In the genomic region with DNA sequence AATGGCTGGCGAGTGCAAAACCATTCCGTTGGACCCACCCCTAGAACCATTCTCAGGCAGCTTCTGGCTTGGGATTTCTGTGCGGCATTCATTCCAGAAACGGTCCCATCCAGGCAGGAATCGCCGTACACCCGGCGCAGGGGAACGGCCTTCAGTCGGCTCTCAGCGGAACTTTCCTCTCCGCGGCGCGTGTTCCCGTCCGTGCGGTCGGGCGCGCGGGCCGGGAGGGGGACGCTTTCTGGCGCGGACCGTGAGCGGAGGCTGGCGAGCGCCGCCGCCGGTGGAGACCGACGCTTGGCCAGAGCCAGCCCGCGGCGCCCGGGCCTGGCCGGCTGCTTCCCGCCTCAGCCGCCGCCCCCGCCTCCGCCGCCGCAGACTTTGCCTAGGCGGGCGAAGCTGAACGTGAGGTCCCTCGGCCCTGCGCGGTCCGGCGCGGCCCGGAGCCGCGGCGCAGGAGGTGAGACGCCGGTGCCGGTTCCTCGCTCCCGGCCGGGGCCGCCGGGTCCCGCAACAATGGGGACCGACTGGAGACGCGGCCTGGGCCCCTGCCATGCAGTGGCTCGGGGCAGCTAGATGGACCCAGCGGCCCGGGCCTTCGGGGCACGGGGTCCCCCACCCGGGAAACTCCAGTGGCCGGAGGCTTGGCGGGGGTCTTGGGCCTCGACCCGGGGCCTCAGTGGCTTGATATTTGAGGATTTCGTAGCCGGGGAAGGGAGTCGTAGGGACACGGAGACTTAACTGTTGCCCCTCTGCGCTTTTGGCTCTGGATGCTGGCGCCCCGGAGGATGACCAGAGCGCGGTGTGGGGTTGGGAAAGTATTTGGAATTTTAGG, we compare ENCODE assay signal across 1 cellular context.
TF ChIP-seq lines count a peak whose summit lies in the region.

A gene with protein sequence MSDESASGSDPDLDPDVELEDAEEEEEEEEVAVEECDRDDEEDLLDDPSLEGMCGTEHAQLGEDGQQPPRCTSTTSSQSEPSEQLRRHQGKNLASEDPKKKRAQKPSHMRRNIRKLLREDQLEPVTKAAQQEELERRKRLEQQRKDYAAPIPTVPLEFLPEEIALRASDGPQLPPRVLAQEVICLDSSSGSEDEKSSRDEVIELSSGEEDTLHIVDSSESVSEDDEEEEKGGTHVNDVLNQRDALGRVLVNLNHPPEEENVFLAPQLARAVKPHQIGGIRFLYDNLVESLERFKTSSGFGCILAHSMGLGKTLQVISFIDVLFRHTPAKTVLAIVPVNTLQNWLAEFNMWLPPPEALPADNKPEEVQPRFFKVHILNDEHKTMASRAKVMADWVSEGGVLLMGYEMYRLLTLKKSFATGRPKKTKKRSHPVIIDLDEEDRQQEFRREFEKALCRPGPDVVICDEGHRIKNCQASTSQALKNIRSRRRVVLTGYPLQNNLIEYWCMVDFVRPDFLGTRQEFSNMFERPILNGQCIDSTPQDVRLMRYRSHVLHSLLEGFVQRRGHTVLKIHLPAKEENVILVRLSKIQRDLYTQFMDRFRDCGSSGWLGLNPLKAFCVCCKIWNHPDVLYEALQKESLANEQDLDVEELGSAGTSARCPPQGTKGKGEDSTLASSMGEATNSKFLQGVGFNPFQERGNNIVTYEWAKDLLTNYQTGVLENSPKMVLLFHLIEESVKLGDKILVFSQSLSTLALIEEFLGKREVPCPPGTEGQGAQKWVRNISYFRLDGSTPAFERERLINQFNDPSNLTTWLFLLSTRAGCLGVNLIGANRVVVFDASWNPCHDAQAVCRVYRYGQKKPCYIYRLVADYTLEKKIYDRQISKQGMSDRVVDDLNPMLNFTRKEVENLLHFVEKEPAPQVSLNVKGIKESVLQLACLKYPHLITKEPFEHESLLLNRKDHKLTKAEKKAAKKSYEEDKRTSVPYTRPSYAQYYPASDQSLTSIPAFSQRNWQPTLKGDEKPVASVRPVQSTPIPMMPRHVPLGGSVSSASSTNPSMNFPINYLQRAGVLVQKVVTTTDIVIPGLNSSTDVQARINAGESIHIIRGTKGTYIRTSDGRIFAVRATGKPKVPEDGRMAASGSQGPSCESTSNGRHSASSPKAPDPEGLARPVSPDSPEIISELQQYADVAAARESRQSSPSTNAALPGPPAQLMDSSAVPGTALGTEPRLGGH (N-terminal part only) (plus strand): TSS at position 261 of the 832 bp plus-strand sequence. CDS start 51,702 bp downstream, outside the sequence.

TF ChIP-seq in K562, 482 proteins besides CTCF, POLR2A, EP300 and RAD21 (continued from another document and continues in another):
- TF ChIP-seq, protein P1, sequence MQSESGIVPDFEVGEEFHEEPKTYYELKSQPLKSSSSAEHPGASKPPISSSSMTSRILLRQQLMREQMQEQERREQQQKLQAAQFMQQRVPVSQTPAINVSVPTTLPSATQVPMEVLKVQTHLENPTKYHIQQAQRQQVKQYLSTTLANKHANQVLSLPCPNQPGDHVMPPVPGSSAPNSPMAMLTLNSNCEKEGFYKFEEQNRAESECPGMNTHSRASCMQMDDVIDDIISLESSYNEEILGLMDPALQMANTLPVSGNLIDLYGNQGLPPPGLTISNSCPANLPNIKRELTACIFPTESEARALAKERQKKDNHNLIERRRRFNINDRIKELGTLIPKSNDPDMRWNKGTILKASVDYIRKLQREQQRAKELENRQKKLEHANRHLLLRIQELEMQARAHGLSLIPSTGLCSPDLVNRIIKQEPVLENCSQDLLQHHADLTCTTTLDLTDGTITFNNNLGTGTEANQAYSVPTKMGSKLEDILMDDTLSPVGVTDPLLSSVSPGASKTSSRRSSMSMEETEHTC (IDR thresholded peaks at IDR 0.05) = no peak
- TF ChIP-seq SMAD2 (IDR thresholded peaks at IDR 0.05; ENCODE audit: low read depth, low read length) (no peak), ZNF79 (CRISPR knock-in tag; IDR thresholded peaks at IDR 0.05; ENCODE audit: low read depth) (no peak), FOXP1 (CRISPR knock-in tag; IDR thresholded peaks at IDR 0.05) (peak; percentile 82; the same call in 1 of the 2 replicates), ASH1L (IDR thresholded peaks at IDR 0.05; ENCODE audit: borderline replicate concordance, low read depth, partially characterized antibody) (no peak), SRSF3 (IDR thresholded peaks at IDR 0.05; ENCODE audit: insufficient read depth, low read length) (no peak), ZNF444 (CRISPR knock-in tag; IDR thresholded peaks at IDR 0.05) (no peak), TAF1 (IDR thresholded peaks at IDR 0.05; ENCODE audit: control insufficient read depth, extremely low read depth, insufficient read depth, low read length, severe bottlenecking) (peak; percentile 97), ZNF217 (CRISPR knock-in tag; IDR thresholded peaks at IDR 0.05) (no peak), EHMT2 (IDR thresholded peaks at IDR 0.05) (no peak), RFX1 (IDR thresholded peaks at IDR 0.05) (no peak), ATF1 (CRISPR knock-in tag; IDR thresholded peaks at IDR 0.05) (no peak), ATF1 (tag; IDR thresholded peaks at IDR 0.05) (peak; percentile 48), ATF2 (CRISPR knock-in tag; IDR thresholded peaks at IDR 0.05) (no peak), CBFB (CRISPR knock-in tag; IDR thresholded peaks at IDR 0.05) (peak; percentile 89), ZBTB1 (CRISPR knock-in tag; IDR thresholded peaks at IDR 0.05; ENCODE audit: borderline replicate concordance, low read depth) (peak; percentile 34; the same call in 1 of the 2 replicates), SMC3 (conservative IDR thresholded peaks at IDR 0.05; ENCODE audit: insufficient read depth, low read depth, low read length) (no peak), COPS2 (conservative IDR thresholded peaks at IDR 0.05) (no peak), POLR2AphosphoS2 (IDR thresholded peaks at IDR 0.05; ENCODE audit: low read length) (no peak), ZNF586 (CRISPR knock-in tag; conservative IDR thresholded peaks at IDR 0.05) (no peak), ZNF263 (CRISPR knock-in tag; IDR thresholded peaks at IDR 0.05; ENCODE audit: borderline replicate concordance) (no peak), EP400 (IDR thresholded peaks at IDR 0.05) (peak; percentile 52; the same call in 1 of the 2 replicates), SIN3A (IDR thresholded peaks at IDR 0.05; ENCODE audit: borderline replicate concordance in 2 of 2, control insufficient read depth in 1 of 2, low read depth in 2 of 2, low read length in 2 of 2) (peak in 1 of 2 experiments; percentile 74; a peak in 1 of 4 replicates), SP1 (CRISPR knock-in tag; IDR thresholded peaks at IDR 0.05) (peak; percentile 48; the same call in 1 of the 2 replicates), ARID2 (IDR thresholded peaks at IDR 0.05) (no peak), ZNF584 (CRISPR knock-in tag; IDR thresholded peaks at IDR 0.05; ENCODE audit: low read depth) (peak; percentile 46; the same call in 1 of the 2 replicates), HDAC2 (IDR thresholded peaks at IDR 0.05) (no peak)
- TF ChIP-seq, protein P2, sequence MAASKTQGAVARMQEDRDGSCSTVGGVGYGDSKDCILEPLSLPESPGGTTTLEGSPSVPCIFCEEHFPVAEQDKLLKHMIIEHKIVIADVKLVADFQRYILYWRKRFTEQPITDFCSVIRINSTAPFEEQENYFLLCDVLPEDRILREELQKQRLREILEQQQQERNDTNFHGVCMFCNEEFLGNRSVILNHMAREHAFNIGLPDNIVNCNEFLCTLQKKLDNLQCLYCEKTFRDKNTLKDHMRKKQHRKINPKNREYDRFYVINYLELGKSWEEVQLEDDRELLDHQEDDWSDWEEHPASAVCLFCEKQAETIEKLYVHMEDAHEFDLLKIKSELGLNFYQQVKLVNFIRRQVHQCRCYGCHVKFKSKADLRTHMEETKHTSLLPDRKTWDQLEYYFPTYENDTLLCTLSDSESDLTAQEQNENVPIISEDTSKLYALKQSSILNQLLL (CRISPR knock-in tag; IDR thresholded peaks at IDR 0.05; ENCODE audit: borderline replicate concordance) = no peak
- TF ChIP-seq, protein P3, sequence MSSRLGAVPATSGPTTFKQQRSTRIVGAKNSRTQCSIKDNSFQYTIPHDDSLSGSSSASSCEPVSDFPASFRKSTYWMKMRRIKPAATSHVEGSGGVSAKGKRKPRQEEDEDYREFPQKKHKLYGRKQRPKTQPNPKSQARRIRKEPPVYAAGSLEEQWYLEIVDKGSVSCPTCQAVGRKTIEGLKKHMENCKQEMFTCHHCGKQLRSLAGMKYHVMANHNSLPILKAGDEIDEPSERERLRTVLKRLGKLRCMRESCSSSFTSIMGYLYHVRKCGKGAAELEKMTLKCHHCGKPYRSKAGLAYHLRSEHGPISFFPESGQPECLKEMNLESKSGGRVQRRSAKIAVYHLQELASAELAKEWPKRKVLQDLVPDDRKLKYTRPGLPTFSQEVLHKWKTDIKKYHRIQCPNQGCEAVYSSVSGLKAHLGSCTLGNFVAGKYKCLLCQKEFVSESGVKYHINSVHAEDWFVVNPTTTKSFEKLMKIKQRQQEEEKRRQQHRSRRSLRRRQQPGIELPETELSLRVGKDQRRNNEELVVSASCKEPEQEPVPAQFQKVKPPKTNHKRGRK (tag; IDR thresholded peaks at IDR 0.05) = no peak
- TF ChIP-seq, protein P4, sequence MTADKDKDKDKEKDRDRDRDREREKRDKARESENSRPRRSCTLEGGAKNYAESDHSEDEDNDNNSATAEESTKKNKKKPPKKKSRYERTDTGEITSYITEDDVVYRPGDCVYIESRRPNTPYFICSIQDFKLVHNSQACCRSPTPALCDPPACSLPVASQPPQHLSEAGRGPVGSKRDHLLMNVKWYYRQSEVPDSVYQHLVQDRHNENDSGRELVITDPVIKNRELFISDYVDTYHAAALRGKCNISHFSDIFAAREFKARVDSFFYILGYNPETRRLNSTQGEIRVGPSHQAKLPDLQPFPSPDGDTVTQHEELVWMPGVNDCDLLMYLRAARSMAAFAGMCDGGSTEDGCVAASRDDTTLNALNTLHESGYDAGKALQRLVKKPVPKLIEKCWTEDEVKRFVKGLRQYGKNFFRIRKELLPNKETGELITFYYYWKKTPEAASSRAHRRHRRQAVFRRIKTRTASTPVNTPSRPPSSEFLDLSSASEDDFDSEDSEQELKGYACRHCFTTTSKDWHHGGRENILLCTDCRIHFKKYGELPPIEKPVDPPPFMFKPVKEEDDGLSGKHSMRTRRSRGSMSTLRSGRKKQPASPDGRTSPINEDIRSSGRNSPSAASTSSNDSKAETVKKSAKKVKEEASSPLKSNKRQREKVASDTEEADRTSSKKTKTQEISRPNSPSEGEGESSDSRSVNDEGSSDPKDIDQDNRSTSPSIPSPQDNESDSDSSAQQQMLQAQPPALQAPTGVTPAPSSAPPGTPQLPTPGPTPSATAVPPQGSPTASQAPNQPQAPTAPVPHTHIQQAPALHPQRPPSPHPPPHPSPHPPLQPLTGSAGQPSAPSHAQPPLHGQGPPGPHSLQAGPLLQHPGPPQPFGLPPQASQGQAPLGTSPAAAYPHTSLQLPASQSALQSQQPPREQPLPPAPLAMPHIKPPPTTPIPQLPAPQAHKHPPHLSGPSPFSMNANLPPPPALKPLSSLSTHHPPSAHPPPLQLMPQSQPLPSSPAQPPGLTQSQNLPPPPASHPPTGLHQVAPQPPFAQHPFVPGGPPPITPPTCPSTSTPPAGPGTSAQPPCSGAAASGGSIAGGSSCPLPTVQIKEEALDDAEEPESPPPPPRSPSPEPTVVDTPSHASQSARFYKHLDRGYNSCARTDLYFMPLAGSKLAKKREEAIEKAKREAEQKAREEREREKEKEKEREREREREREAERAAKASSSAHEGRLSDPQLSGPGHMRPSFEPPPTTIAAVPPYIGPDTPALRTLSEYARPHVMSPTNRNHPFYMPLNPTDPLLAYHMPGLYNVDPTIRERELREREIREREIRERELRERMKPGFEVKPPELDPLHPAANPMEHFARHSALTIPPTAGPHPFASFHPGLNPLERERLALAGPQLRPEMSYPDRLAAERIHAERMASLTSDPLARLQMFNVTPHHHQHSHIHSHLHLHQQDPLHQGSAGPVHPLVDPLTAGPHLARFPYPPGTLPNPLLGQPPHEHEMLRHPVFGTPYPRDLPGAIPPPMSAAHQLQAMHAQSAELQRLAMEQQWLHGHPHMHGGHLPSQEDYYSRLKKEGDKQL (CRISPR knock-in tag; IDR thresholded peaks at IDR 0.05; ENCODE audit: borderline replicate concordance) = no peak
